21 cellular contexts compared by ENCODE assay signal in the genomic region with DNA sequence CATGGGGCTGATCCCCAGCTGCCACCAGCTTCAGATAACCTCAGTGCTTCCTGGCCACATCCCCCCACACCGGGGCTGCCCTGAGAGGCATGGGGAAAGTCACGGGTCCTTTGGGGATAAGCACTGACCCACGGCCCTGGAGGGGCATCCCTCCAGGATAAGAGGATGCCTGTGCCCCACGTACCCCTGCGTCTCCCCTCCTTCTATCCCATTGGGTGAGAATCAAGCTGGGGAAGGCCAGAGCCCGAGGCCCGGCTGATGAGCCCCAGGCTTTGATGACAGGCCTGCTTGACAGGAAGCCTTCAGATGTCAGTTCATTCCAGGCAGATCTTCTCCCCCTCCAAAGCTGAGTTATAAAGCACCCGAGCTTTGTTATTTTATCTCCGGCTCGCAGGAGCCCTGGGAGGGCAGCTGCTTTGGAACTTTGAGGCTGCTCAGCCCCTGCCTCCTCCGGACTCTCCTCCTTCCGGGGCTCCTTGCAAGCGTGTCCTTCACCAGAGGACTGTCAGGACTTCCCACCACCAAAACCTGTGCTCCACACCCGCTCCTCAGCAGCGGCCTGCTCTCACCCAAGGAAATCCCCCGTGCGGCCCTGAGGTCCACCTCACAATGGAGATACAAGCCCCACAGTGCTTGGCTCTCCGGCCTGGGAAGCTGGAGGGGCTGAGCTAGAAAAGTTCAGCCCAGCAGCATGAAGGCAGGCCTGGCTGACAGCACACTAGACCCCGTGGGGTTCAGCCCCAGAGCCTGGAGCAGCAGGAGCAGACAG. TPM values are rescaled to one million over a fixed set of nuclear protein-coding genes. Genes with fewer than 3 reads are reported as not detected.
A peak's percentile ranks its signal among the peaks of the same experiment; 100 is the strongest.
DNase-seq lines count a peak whose midpoint lies in the region; ATAC-seq and TF ChIP-seq lines count a peak whose summit lies in the region.
"Had no signal": no experiment of that assay in that cellular context is flagged by ENCODE, and none has a peak within 500 bp of the region (broad histone marks: within the 10 kb centered on the region; RNA-seq: fewer than 3 reads in every experiment).

No MANE protein-coding gene starts in this region.

- peaks cover 4% of the 10 kb centered on the region for H3K9me3 Mint-ChIP-seq in neural progenitor cell

- ATAC-seq in left ventricle myocardium superior (no peak), GM18498 (IDR thresholded peaks at IDR 0.05; ENCODE audit: unreplicated experiment) (no peak)
- ATAC-seq: activated naive CD8-positive, alpha-beta T cell treated with anti-CD3 and anti-CD28 coated beads, Interleukin-2, amount 50 U/mL, for 24 hours; activated T-cell treated with anti-CD3 and anti-CD28 coated beads, Interleukin-2, amount 50 U/mL, for 72 hours; GM12878; naive thymus-derived CD8-positive, alpha-beta T cell; stimulated activated memory B cell treated with anti-CD40 and anti-IgM and Interleukin-4, amounts not matched to agents 10 μg/mL and 1 μg/mL and 100 μg/mL, for 72 hours; T-cell had no signal

- H3F3A ChIP-seq in neural progenitor cell (ENCODE audit: low read depth): peaks cover 4% of the 10 kb centered on the region

- H3K4me2 ChIP-seq in neural progenitor cell: no peak overlapping the region

- H3K4me1 Mint-ChIP-seq in neural progenitor cell: peaks cover 20% of the 10 kb centered on the region
- H3K4me1 Mint-ChIP-seq: activated naive CD8-positive, alpha-beta T cell treated with anti-CD3 and anti-CD28 coated beads, Interleukin-2, amount 50 U/mL, for 24 hours; CD8-positive, alpha-beta memory T cell; naive thymus-derived CD8-positive, alpha-beta T cell; stimulated activated memory B cell treated with anti-CD40 and anti-IgM and Interleukin-4, amounts not matched to agents 10 μg/mL and 1 μg/mL and 100 μg/mL, for 72 hours; T-cell had no signal

- intact Hi-C loops in left ventricle myocardium superior (cut with micrococcal nuclease): no loop called here
- intact Hi-C loops in dorsolateral prefrontal cortex (cut with DNase I): no loop called here

- peaks cover 0 to 19% of the 10 kb centered on the region in 2 donors for H3K4me1 ChIP-seq in right atrium auricular region
- peaks cover 20% of the 10 kb centered on the region for H3K4me1 ChIP-seq in neural progenitor cell

- H3K9me3 ChIP-seq in right atrium auricular region (no peaks in the 10 kb centered on the region), neural progenitor cell (ENCODE audit: low read depth) (no peaks in the 10 kb centered on the region)

- H3K36me3 Mint-ChIP-seq in neural progenitor cell: peaks cover 3% of the 10 kb centered on the region
- H3K36me3 Mint-ChIP-seq: CD8-positive, alpha-beta memory T cell; stimulated activated memory B cell treated with anti-CD40 and anti-IgM and Interleukin-4, amounts not matched to agents 10 μg/mL and 1 μg/mL and 100 μg/mL, for 72 hours; T-cell had no signal

- H3K27ac Mint-ChIP-seq in neural progenitor cell: no peak overlapping the region
- H3K27ac Mint-ChIP-seq: activated naive CD8-positive, alpha-beta T cell treated with anti-CD3 and anti-CD28 coated beads, Interleukin-2, amount 50 U/mL, for 24 hours; activated T-cell treated with anti-CD3 and anti-CD28 coated beads, Interleukin-2, amount 50 U/mL, for 72 hours; CD8-positive, alpha-beta memory T cell; naive thymus-derived CD8-positive, alpha-beta T cell; stimulated activated memory B cell treated with anti-CD40 and anti-IgM and Interleukin-4, amounts not matched to agents 10 μg/mL and 1 μg/mL and 100 μg/mL, for 72 hours; T-cell had no signal

- H4K20me1 ChIP-seq in neural progenitor cell (ENCODE audit: low read depth): no peaks in the 10 kb centered on the region

- H3K27me3 Mint-ChIP-seq in neural progenitor cell (ENCODE audit: insufficient read depth, low read depth): peaks cover 2% of the 10 kb centered on the region

- H3K36me3 ChIP-seq in right atrium auricular region: no peaks in the 10 kb centered on the region
- H3K36me3 ChIP-seq in neural progenitor cell: no peaks in the 10 kb centered on the region

- DNase-seq in right atrium auricular region (ENCODE audit: low spot score) (no peak), left ventricle myocardium superior (no peak), dorsolateral prefrontal cortex (no peak), neural progenitor cell (ENCODE audit: low spot score) (no peak), NCI-H510A treated with DMSO at 0.1 percent for 48 hours (lab: John Stamatoyannopoulos, UW) (no peak), cerebellar nuclear complex (lab: John Stamatoyannopoulos, UW) (no peak)
- DNase-seq: activated naive CD8-positive, alpha-beta T cell treated with anti-CD3 and anti-CD28 coated beads, Interleukin-2, amount 50 U/mL, for 24 hours; activated T-cell treated with anti-CD3 and anti-CD28 coated beads, Interleukin-2, amount 50 U/mL, for 72 hours; AML-193; CD8-positive, alpha-beta memory T cell; central memory CD4-positive, alpha-beta T cell; DMS153; islet precursor cell; naive thymus-derived CD8-positive, alpha-beta T cell; NCI-H2107; OCI-M1; T-cell had no signal

- peak overlapping the region; percentile 3 for H2AFZ ChIP-seq in neural progenitor cell (replicated peaks)

- no peaks in the 10 kb centered on the region for H3K79me2 ChIP-seq in neural progenitor cell (ENCODE audit: low read depth)

- no peak overlapping the region for H3K4me3 Mint-ChIP-seq in neural progenitor cell
- H3K4me3 Mint-ChIP-seq: activated naive CD8-positive, alpha-beta T cell treated with anti-CD3 and anti-CD28 coated beads, Interleukin-2, amount 50 U/mL, for 24 hours; activated T-cell treated with anti-CD3 and anti-CD28 coated beads, Interleukin-2, amount 50 U/mL, for 72 hours; CD8-positive, alpha-beta memory T cell; naive thymus-derived CD8-positive, alpha-beta T cell; stimulated activated memory B cell treated with anti-CD40 and anti-IgM and Interleukin-4, amounts not matched to agents 10 μg/mL and 1 μg/mL and 100 μg/mL, for 72 hours; T-cell had no signal

- H3K4me3 ChIP-seq in right atrium auricular region: no peak overlapping the region
- H3K4me3 ChIP-seq in dorsolateral prefrontal cortex: no peak overlapping the region
- H3K4me3 ChIP-seq in neural progenitor cell: no peak overlapping the region
- H3K4me3 ChIP-seq: GM12878 had no signal

- no peak overlapping the region for H3K9ac ChIP-seq in neural progenitor cell

- H3K27ac ChIP-seq in right atrium auricular region: peak overlapping the region; percentile 38 to 58
- peak overlapping the region in 45 of 59 donors; percentile 1 to 79 (median 51) for H3K27ac ChIP-seq in dorsolateral prefrontal cortex
- H3K27ac ChIP-seq in neural progenitor cell: no peak overlapping the region

- TF ChIP-seq CTCF in right atrium auricular region (IDR thresholded peaks at IDR 0.05): no peak
- no peak for TF ChIP-seq CTCF in dorsolateral prefrontal cortex (IDR thresholded peaks at IDR 0.05 in 54 of 56, conservative IDR thresholded peaks at IDR 0.05 in 2 of 56; ENCODE audit: low read depth in 1 of 56, partially characterized antibody in 56 of 56)
- no peak for TF ChIP-seq CTCF in neural progenitor cell (IDR thresholded peaks at IDR 0.05)

- no peaks in the 10 kb centered on the region for H3K27me3 ChIP-seq in right atrium auricular region
- no peaks in the 10 kb centered on the region for H3K27me3 ChIP-seq in dorsolateral prefrontal cortex
- no peaks in the 10 kb centered on the region for H3K27me3 ChIP-seq in neural progenitor cell

RNA-seq across cellular contexts. Expression of gene PGBD5, which starts 33.8 kb away (rescaled TPM):
- total RNA-seq in right atrium auricular region: 10 to 100 TPM; 13.2 to 18.5 TPM
- 16.1 TPM for total RNA-seq in left ventricle myocardium superior
- 100 to 1,000 TPM in 40 of 120 experiments, 10 to 100 TPM in 80; 42.3 to 119 (median 92.1) TPM for total RNA-seq in dorsolateral prefrontal cortex
- 1.2 and 3.6 TPM in 2 replicates for total RNA-seq in neural progenitor cell (ENCODE audit: low replicate concordance)
- total RNA-seq: CD8-positive, alpha-beta memory T cell; naive thymus-derived CD8-positive, alpha-beta T cell; NCI-H460 had no signal
